8 cellular contexts compared by ENCODE assay signal in the genomic region with DNA sequence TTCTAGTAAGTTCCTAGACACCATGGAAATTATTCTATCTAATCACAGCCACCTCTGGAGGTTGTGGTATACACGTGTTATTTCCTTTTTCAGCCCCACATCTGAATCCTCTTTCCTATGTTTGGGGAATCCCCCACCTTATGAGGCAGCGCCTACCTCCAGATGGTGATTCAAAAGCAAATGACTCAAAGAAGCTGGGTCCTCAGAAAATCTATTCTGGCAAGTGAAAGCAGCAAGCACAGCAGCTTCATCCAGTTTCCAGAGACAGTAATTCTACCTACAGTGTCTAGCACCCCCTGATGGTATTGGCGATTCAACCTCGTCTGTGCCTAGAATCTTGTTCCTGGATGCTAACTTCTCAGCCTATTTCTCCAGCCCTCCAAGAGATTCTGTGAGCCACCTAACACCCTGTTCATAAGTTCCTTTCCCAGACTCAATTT. TPM values are rescaled to one million over a fixed set of nuclear protein-coding genes. Genes with fewer than 3 reads are reported as not detected.
DNase-seq lines count a peak whose midpoint lies in the region; ATAC-seq and TF ChIP-seq lines count a peak whose summit lies in the region.

No MANE protein-coding gene starts in this region.

- no peak overlapping the region for H3K4me2 ChIP-seq in fibroblast of lung (ENCODE audit: extremely low read depth, insufficient read depth, low read length)

- H3K36me3 ChIP-seq in left ventricle myocardium inferior, result no peaks in the 10 kb centered on the region
- H3K36me3 ChIP-seq in fibroblast of lung (ENCODE audit: control insufficient read depth, insufficient read depth, low read length), result no peaks in the 10 kb centered on the region
- no peaks in the 10 kb centered on the region for H3K36me3 ChIP-seq in suprapubic skin

- no peak overlapping the region for H3K4me3 ChIP-seq in left ventricle myocardium inferior
- H3K4me3 ChIP-seq in NB4 (ENCODE audit: low read depth, low read length), result no peak overlapping the region
- H3K4me3 ChIP-seq in fibroblast of lung (replicated peaks in 1 of 4; ENCODE audit: control extremely low read depth in 1 of 4, insufficient read depth in 1 of 4, low read depth in 3 of 4, low read length in 4 of 4), result no peak overlapping the region
- H3K4me3 ChIP-seq in suprapubic skin, result no peak overlapping the region

- H2AFZ ChIP-seq in fibroblast of lung (ENCODE audit: low read length), result no peak overlapping the region

- H4K20me1 ChIP-seq in fibroblast of lung (ENCODE audit: control insufficient read depth, extremely low read depth, insufficient read depth, low read length), result no peaks in the 10 kb centered on the region

- TF ChIP-seq EP300 in suprapubic skin (IDR thresholded peaks at IDR 0.05), result no peak

- peak; percentile 56 for TF ChIP-seq CTCF in left ventricle myocardium inferior (IDR thresholded peaks at IDR 0.05; ENCODE audit: borderline replicate concordance)
- TF ChIP-seq CTCF in NB4 (IDR thresholded peaks at IDR 0.05; ENCODE audit: low read depth, low read length), result peak; percentile 17
- TF ChIP-seq CTCF in fibroblast of lung (conservative IDR thresholded peaks at IDR 0.05 in 1 of 2, IDR thresholded peaks at IDR 0.05 in 1 of 2; ENCODE audit: low read depth in 1 of 2, low read length in 2 of 2), result peak; percentile 56 to 62
- peak in 1 of 2 donors; percentile 19 for TF ChIP-seq CTCF in suprapubic skin (IDR thresholded peaks at IDR 0.05)

- H3K9me3 ChIP-seq in left ventricle myocardium inferior (replicated peaks) (no peaks in the 10 kb centered on the region), fibroblast of lung (ENCODE audit: control insufficient read depth, insufficient read depth, low read depth, low read length) (no peaks in the 10 kb centered on the region), suprapubic skin (no peaks in the 10 kb centered on the region)

- ATAC-seq in Right ventricle myocardium inferior (no peak), HG02588 (IDR thresholded peaks at IDR 0.05; ENCODE audit: unreplicated experiment) (peak; percentile 95)

- WGBS in suprapubic skin, result 13% methylated on average over 4 of the region's 4 CpGs

- DNase-seq in left ventricle myocardium inferior (no peak), Right ventricle myocardium inferior (ENCODE audit: missing footprints) (no peak), NB4 (ENCODE audit: low read depth) (peak; percentile 34), fibroblast of lung (ENCODE audit: low read depth in 2 of 2) (peak; percentile 70 to 77), pons (ENCODE audit: low spot score) (peak; percentile 57), suprapubic skin (ENCODE audit: low spot score in 2 of 2) (no peak)
- peak; percentile 28 for DNase-seq in activated CD8-positive, alpha-beta memory T cell treated with anti-CD3 and anti-CD28 coated beads, Interleukin-2, amount 50 U/mL, for 1 hour (ENCODE audit: extremely low read depth)

- no peaks in the 10 kb centered on the region for H3K79me2 ChIP-seq in fibroblast of lung (ENCODE audit: control insufficient read depth, insufficient read depth, low read length)

- H3K27me3 ChIP-seq in left ventricle myocardium inferior (ENCODE audit: low read depth) (no peaks in the 10 kb centered on the region), fibroblast of lung (ENCODE audit: control insufficient read depth, insufficient read depth, low read length) (no peaks in the 10 kb centered on the region), suprapubic skin (no peaks in the 10 kb centered on the region)

- no peak for TF ChIP-seq POLR2A in NB4 (IDR thresholded peaks at IDR 0.05; ENCODE audit: extremely low read depth, insufficient read length)
- TF ChIP-seq POLR2A in suprapubic skin (IDR thresholded peaks at IDR 0.05), result no peak

- no peak overlapping the region for H3K27ac ChIP-seq in left ventricle myocardium inferior (replicated peaks)
- no peak overlapping the region for H3K27ac ChIP-seq in fibroblast of lung (ENCODE audit: insufficient read depth, low read length)
- no peak overlapping the region for H3K27ac ChIP-seq in suprapubic skin

- H3K9ac ChIP-seq in fibroblast of lung (ENCODE audit: insufficient read depth, low read length), result no peak overlapping the region

- intact Hi-C loops in left ventricle myocardium inferior (cut with micrococcal nuclease), result no loop called here
- intact Hi-C loops in Right ventricle myocardium inferior (cut with DNase I), result loop anchor here (10.0 kb wide), 2 partner anchors 141 to 321 kb away; a partner anchor contains a TSS

- H3K4me1 ChIP-seq in left ventricle myocardium inferior, result peaks cover 13% of the 10 kb centered on the region
- no peaks in the 10 kb centered on the region for H3K4me1 ChIP-seq in fibroblast of lung (ENCODE audit: control insufficient read depth, extremely low read depth, insufficient read depth, low read length)
- H3K4me1 ChIP-seq in suprapubic skin, result peaks cover 7% of the 10 kb centered on the region

RNA-seq across cellular contexts. Expression of a gene that starts 43.0 kb away (rescaled TPM):
- total RNA-seq in left ventricle myocardium inferior, result 26.4 TPM
- 21.6 TPM for total RNA-seq in Right ventricle myocardium inferior
- 4.9 and 5.9 TPM in 2 replicates for total RNA-seq in fibroblast of lung
- polyA plus RNA-seq in fibroblast of lung, result 3.3 and 4.3 TPM in 2 replicates
- 3.2 and 3.7 TPM in 2 replicates for polyA plus RNA-seq in fibroblast of lung (2012)
- 0.35 and 0.74 TPM in 2 replicates for polyA minus RNA-seq in fibroblast of lung (ENCODE audit: low replicate concordance)
- total RNA-seq in suprapubic skin, result 10 to 100 TPM; 10.6 to 18.4 (median 14.5) TPM

Comparison
In these comparisons a context has a peak if more than half of its experiments do, and no peak if none do; other contexts are left out.
1. DNase-seq: peak in NB4 (single experiment), activated CD8-positive, alpha-beta memory T cell treated with anti-CD3 and anti-CD28 coated beads, Interleukin-2, amount 50 U/mL, for 1 hour (single experiment), fibroblast of lung (2 of 2) and pons (single experiment); none in left ventricle myocardium inferior (single experiment), Right ventricle myocardium inferior (single experiment) and suprapubic skin (0 of 2).